1 cellular context compared by ENCODE assay signal in the genomic region with DNA sequence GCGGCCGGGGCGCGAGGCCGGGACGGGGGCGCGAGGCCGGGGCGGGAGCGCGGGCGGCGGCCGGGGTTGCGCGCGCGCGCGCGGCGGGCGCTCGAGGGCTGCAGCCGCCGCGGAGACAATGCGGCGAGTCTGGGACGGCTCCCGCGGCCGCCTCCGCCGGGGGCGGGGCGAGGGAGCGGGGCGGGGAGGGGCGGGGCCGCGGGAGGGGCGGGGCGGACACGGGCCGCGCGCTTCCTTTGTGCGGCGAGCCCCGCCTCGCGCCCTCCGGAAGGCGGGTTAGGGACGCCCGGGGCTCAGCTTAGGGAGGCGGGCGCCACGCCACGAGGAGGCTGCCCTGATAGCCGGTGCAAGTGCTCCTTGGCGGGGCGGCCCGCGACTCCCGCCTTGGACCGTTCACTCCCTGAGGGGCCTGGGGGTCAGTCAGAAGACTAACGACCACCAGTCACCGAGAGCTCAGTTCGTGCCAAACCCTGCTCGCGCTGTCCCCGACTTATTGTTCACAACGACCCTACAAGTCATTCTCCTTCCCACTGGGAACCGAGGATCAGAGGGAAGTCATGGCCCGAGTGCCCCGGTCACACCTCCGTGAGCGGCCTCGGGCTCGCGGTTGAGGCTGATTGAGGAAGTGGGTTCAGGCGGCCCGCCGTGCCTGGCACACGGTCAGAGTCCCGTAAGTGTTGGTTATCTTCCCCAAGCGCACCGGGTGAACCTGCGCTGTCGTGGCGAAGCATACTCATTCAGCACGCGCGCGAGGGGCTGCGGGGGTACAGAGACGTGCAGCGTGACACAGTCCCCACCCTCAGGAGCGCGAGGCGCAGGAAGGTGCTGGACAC.
TF ChIP-seq lines count a peak whose summit lies in the region.

No MANE protein-coding gene starts in this region.

TF ChIP-seq in K562, 482 proteins besides CTCF, POLR2A, EP300 and RAD21 (continued from another document and continues in another):
- TF ChIP-seq JUNB (CRISPR knock-in tag; conservative IDR thresholded peaks at IDR 0.05) (no peak), ZMIZ1 (IDR thresholded peaks at IDR 0.05; ENCODE audit: low read depth in 2 of 2, low read length in 2 of 2) (no peak; a peak in 1 of 4 replicates), ESRRB (CRISPR knock-in tag; IDR thresholded peaks at IDR 0.05; ENCODE audit: borderline replicate concordance) (no peak; the same call in 1 of the 2 replicates), PTBP1 (IDR thresholded peaks at IDR 0.05; ENCODE audit: low read depth, low read length) (no peak), ELF1 (tag; IDR thresholded peaks at IDR 0.05) (peak; percentile 62), ZNF589 (CRISPR knock-in tag; IDR thresholded peaks at IDR 0.05; ENCODE audit: low read depth) (no peak; the same call in 1 of the 2 replicates), NONO (IDR thresholded peaks at IDR 0.05; ENCODE audit: low read depth in 2 of 2, low read length in 1 of 2) (no peak), DLX4 (CRISPR knock-in tag; IDR thresholded peaks at IDR 0.05) (no peak), LEF1 (IDR thresholded peaks at IDR 0.05) (no peak), PHTF2 (CRISPR knock-in tag; IDR thresholded peaks at IDR 0.05) (no peak), MTF1 (CRISPR knock-in tag; IDR thresholded peaks at IDR 0.05; ENCODE audit: borderline replicate concordance) (no peak), GTF2F1 (IDR thresholded peaks at IDR 0.05; ENCODE audit: low read depth, low read length) (peak; percentile 38; the same call in 1 of the 2 replicates), FOXM1 (IDR thresholded peaks at IDR 0.05; ENCODE audit: low read depth) (no peak), FOXM1 (CRISPR knock-in tag; IDR thresholded peaks at IDR 0.05; ENCODE audit: low read depth) (peak; percentile 57), PTTG1 (tag; IDR thresholded peaks at IDR 0.05; ENCODE audit: low read depth) (no peak), SMAD1 (IDR thresholded peaks at IDR 0.05; ENCODE audit: low read depth, low read length, partially characterized antibody) (peak; percentile 32), HDAC6 (IDR thresholded peaks at IDR 0.05; ENCODE audit: low read depth, low read length) (no peak), MYC (IDR thresholded peaks at IDR 0.05; ENCODE audit: low read depth, low read length) (peak; percentile 95), MYC (CRISPR knock-in tag; IDR thresholded peaks at IDR 0.05; ENCODE audit: borderline replicate concordance, low read depth) (peak; percentile 93), TBP (optimal IDR thresholded peaks at IDR 0.05; ENCODE audit: low read depth, low read length) (peak; percentile 79), MXI1 (IDR thresholded peaks at IDR 0.05; ENCODE audit: low read depth, low read length) (0 out of 2 replicates have a peak, but pooled peaks have one; percentile 20), RUNX1 (IDR thresholded peaks at IDR 0.05; ENCODE audit: low read depth) (no peak), ZNF583 (CRISPR knock-in tag; IDR thresholded peaks at IDR 0.05) (0 out of 2 replicates have a peak, but pooled peaks have one; percentile 54), ZNF551 (CRISPR knock-in tag; IDR thresholded peaks at IDR 0.05) (no peak), ZNF79 (CRISPR knock-in tag; IDR thresholded peaks at IDR 0.05; ENCODE audit: low read depth) (no peak), HDAC1 (IDR thresholded peaks at IDR 0.05) (peak in 1 of 2 experiments; percentile 79; a peak in 2 of 4 replicates), IRF9 (tag; IDR thresholded peaks at IDR 0.05) (no peak), CBX5 (IDR thresholded peaks at IDR 0.05; ENCODE audit: borderline replicate concordance, low read depth) (no peak), PML (IDR thresholded peaks at IDR 0.05; ENCODE audit: low read length) (peak; percentile 68; the same call in 1 of the 2 replicates), TRIM24 (IDR thresholded peaks at IDR 0.05) (no peak), EGR1 (conservative IDR thresholded peaks at IDR 0.05) (peak; percentile 31), KDM4B (IDR thresholded peaks at IDR 0.05; ENCODE audit: borderline replicate concordance in 2 of 2, low read depth in 1 of 2) (0 out of 4 replicates have a peak, but pooled peaks of 1 of the 2 experiments have one; percentile 38), DNMT1 (IDR thresholded peaks at IDR 0.05) (no peak)
- TF ChIP-seq, protein P1, sequence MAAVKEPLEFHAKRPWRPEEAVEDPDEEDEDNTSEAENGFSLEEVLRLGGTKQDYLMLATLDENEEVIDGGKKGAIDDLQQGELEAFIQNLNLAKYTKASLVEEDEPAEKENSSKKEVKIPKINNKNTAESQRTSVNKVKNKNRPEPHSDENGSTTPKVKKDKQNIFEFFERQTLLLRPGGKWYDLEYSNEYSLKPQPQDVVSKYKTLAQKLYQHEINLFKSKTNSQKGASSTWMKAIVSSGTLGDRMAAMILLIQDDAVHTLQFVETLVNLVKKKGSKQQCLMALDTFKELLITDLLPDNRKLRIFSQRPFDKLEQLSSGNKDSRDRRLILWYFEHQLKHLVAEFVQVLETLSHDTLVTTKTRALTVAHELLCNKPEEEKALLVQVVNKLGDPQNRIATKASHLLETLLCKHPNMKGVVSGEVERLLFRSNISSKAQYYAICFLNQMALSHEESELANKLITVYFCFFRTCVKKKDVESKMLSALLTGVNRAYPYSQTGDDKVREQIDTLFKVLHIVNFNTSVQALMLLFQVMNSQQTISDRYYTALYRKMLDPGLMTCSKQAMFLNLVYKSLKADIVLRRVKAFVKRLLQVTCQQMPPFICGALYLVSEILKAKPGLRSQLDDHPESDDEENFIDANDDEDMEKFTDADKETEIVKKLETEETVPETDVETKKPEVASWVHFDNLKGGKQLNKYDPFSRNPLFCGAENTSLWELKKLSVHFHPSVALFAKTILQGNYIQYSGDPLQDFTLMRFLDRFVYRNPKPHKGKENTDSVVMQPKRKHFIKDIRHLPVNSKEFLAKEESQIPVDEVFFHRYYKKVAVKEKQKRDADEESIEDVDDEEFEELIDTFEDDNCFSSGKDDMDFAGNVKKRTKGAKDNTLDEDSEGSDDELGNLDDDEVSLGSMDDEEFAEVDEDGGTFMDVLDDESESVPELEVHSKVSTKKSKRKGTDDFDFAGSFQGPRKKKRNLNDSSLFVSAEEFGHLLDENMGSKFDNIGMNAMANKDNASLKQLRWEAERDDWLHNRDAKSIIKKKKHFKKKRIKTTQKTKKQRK (IDR thresholded peaks at IDR 0.05; ENCODE audit: borderline replicate concordance, low read depth, low read length): no peak
- TF ChIP-seq, protein P2, sequence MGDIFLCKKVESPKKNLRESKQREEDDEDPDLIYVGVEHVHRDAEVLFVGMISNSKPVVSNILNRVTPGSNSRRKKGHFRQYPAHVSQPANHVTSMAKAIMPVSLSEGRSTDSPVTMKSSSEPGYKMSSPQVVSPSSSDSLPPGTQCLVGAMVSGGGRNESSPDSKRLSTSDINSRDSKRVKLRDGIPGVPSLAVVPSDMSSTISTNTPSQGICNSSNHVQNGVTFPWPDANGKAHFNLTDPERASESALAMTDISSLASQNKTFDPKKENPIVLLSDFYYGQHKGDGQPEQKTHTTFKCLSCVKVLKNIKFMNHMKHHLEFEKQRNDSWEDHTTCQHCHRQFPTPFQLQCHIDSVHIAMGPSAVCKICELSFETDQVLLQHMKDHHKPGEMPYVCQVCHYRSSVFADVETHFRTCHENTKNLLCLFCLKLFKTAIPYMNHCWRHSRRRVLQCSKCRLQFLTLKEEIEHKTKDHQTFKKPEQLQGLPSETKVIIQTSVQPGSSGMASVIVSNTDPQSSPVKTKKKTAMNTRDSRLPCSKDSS (IDR thresholded peaks at IDR 0.05; ENCODE audit: low read depth, partially characterized antibody): no peak
- TF ChIP-seq, protein P3, sequence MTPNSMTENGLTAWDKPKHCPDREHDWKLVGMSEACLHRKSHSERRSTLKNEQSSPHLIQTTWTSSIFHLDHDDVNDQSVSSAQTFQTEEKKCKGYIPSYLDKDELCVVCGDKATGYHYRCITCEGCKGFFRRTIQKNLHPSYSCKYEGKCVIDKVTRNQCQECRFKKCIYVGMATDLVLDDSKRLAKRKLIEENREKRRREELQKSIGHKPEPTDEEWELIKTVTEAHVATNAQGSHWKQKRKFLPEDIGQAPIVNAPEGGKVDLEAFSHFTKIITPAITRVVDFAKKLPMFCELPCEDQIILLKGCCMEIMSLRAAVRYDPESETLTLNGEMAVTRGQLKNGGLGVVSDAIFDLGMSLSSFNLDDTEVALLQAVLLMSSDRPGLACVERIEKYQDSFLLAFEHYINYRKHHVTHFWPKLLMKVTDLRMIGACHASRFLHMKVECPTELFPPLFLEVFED (CRISPR knock-in tag; conservative IDR thresholded peaks at IDR 0.05): 0 out of 2 replicates have a peak, but pooled peaks have one; percentile 75
- TF ChIP-seq, protein P4, sequence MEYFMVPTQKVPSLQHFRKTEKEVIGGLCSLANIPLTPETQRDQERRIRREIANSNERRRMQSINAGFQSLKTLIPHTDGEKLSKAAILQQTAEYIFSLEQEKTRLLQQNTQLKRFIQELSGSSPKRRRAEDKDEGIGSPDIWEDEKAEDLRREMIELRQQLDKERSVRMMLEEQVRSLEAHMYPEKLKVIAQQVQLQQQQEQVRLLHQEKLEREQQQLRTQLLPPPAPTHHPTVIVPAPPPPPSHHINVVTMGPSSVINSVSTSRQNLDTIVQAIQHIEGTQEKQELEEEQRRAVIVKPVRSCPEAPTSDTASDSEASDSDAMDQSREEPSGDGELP (CRISPR knock-in tag; IDR thresholded peaks at IDR 0.05; ENCODE audit: borderline replicate concordance): peak; percentile 62; the same call in 1 of the 2 replicates
- TF ChIP-seq, protein P5, sequence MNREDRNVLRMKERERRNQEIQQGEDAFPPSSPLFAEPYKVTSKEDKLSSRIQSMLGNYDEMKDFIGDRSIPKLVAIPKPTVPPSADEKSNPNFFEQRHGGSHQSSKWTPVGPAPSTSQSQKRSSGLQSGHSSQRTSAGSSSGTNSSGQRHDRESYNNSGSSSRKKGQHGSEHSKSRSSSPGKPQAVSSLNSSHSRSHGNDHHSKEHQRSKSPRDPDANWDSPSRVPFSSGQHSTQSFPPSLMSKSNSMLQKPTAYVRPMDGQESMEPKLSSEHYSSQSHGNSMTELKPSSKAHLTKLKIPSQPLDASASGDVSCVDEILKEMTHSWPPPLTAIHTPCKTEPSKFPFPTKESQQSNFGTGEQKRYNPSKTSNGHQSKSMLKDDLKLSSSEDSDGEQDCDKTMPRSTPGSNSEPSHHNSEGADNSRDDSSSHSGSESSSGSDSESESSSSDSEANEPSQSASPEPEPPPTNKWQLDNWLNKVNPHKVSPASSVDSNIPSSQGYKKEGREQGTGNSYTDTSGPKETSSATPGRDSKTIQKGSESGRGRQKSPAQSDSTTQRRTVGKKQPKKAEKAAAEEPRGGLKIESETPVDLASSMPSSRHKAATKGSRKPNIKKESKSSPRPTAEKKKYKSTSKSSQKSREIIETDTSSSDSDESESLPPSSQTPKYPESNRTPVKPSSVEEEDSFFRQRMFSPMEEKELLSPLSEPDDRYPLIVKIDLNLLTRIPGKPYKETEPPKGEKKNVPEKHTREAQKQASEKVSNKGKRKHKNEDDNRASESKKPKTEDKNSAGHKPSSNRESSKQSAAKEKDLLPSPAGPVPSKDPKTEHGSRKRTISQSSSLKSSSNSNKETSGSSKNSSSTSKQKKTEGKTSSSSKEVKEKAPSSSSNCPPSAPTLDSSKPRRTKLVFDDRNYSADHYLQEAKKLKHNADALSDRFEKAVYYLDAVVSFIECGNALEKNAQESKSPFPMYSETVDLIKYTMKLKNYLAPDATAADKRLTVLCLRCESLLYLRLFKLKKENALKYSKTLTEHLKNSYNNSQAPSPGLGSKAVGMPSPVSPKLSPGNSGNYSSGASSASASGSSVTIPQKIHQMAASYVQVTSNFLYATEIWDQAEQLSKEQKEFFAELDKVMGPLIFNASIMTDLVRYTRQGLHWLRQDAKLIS (CRISPR knock-in tag; IDR thresholded peaks at IDR 0.05): peak; percentile 74; the same call in 1 of the 2 replicates
- TF ChIP-seq, protein P6, sequence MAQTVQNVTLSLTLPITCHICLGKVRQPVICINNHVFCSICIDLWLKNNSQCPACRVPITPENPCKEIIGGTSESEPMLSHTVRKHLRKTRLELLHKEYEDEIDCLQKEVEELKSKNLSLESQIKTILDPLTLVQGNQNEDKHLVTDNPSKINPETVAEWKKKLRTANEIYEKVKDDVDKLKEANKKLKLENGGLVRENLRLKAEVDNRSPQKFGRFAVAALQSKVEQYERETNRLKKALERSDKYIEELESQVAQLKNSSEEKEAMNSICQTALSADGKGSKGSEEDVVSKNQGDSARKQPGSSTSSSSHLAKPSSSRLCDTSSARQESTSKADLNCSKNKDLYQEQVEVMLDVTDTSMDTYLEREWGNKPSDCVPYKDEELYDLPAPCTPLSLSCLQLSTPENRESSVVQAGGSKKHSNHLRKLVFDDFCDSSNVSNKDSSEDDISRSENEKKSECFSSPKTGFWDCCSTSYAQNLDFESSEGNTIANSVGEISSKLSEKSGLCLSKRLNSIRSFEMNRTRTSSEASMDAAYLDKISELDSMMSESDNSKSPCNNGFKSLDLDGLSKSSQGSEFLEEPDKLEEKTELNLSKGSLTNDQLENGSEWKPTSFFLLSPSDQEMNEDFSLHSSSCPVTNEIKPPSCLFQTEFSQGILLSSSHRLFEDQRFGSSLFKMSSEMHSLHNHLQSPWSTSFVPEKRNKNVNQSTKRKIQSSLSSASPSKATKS (CRISPR knock-in tag; IDR thresholded peaks at IDR 0.05): no peak
